9 cellular contexts compared by ENCODE assay signal in the genomic region with DNA sequence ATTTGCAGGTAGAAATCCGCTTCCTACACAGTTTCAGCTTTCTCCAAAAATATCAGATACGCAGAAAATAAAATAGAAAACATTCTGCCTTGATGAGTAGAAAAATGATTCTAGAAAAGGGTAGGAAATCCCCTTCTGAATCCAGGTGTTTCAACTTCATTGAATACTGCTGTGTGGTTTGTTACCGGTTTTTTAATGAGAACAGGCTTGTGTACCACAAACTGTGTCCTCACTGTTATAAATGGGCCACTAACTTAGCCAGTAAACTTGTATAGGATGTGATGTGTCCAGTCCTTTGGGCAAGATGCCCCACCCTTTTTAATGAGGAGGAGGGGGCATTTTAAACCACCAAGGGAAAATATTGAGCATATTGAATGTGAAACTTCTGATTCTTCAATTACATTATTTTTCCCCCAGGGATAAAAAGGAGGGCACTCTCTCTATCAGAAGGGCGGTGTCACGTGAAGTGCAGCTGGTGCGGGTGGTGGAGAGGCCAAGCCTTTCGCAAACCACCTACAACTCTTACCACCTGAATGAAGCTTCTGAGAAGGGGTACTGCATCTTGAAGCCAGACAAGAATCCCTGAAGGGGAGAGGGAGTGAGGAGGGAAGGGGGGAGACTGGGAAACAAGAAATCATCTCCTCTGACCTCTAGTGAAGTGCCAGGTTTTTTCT. TPM values are rescaled to one million over a fixed set of nuclear protein-coding genes. Genes with fewer than 3 reads are reported as not detected.
DNase-seq lines count a peak whose midpoint lies in the region; ATAC-seq and TF ChIP-seq lines count a peak whose summit lies in the region.
"Had no signal": no experiment of that assay in that cellular context is flagged by ENCODE, and none has a peak within 500 bp of the region (broad histone marks: within the 10 kb centered on the region; RNA-seq: fewer than 3 reads in every experiment).

No MANE protein-coding gene starts in this region.

- DNase-seq in DMS153 treated with DMSO at 0.1 percent for 48 hours (lab: John Stamatoyannopoulos, UW; ENCODE audit: unreplicated experiment) (peak; percentile 44), DMS153 (lab: John Stamatoyannopoulos, UW) (no peak), ascending aorta (ENCODE audit: low spot score in 2 of 2) (no peak), left lung (peak; percentile 31 to 46)
- DNase-seq in effector CD8-positive, alpha-beta T cell (lab: John Stamatoyannopoulos, UW): no peak

- H3K9me3 ChIP-seq in HUES48 (ENCODE audit: control insufficient read depth, insufficient read depth, low read length) (no peaks in the 10 kb centered on the region), ascending aorta (no peaks in the 10 kb centered on the region), left lung (no peaks in the 10 kb centered on the region), thymus (ENCODE audit: control insufficient read depth) (no peaks in the 10 kb centered on the region)

- peaks cover 22% of the 10 kb centered on the region for H3K27me3 ChIP-seq in HUES48 (ENCODE audit: control insufficient read depth, insufficient read depth, low read length)
- H3K27me3 ChIP-seq in ascending aorta: no peaks in the 10 kb centered on the region
- H3K27me3 ChIP-seq in left lung: peaks cover 3 to 68% of the 10 kb centered on the region in 2 donors
- H3K27me3 ChIP-seq in thymus (ENCODE audit: control insufficient read depth, insufficient read depth): peaks cover 13% of the 10 kb centered on the region

- WGBS in thymus: 40% methylated on average over 7 of the region's 7 CpGs

- TF ChIP-seq CTCF in ascending aorta (IDR thresholded peaks at IDR 0.05): no peak
- no peak for TF ChIP-seq CTCF in left lung (IDR thresholded peaks at IDR 0.05)

- H3K4me1 ChIP-seq in HUES48 (ENCODE audit: control insufficient read depth, insufficient read depth, low read length): peaks cover 41% of the 10 kb centered on the region
- no peaks in the 10 kb centered on the region for H3K4me1 ChIP-seq in ascending aorta
- peaks cover 0 to 14% of the 10 kb centered on the region in 2 donors for H3K4me1 ChIP-seq in left lung
- H3K4me1 ChIP-seq in thymus (ENCODE audit: control insufficient read depth, insufficient read depth, low read length): peaks cover 5% of the 10 kb centered on the region

- H3K27ac ChIP-seq in HUES48 (ENCODE audit: low read depth, low read length) (peak overlapping the region; percentile 73), ascending aorta (peak overlapping the region; percentile 48 to 58), left lung (no peak overlapping the region), thymus (ENCODE audit: low read depth) (no peak overlapping the region)

- H3K9ac ChIP-seq in HUES48 (ENCODE audit: low read depth, low read length): no peak overlapping the region; the same call in 1 of the 2 replicates

- H3K4me3 ChIP-seq in HUES48 (ENCODE audit: low read depth, low read length): peak overlapping the region; percentile 78
- H3K4me3 ChIP-seq in ascending aorta: peak overlapping the region; percentile 58 to 72
- H3K4me3 ChIP-seq in left lung: peak overlapping the region; percentile 32 to 46
- peak overlapping the region; percentile 49 for H3K4me3 ChIP-seq in thymus (ENCODE audit: low read length)

- H3K36me3 ChIP-seq in HUES48 (ENCODE audit: control insufficient read depth, insufficient read depth, low read length) (no peaks in the 10 kb centered on the region), ascending aorta (no peaks in the 10 kb centered on the region), left lung (no peaks in the 10 kb centered on the region), thymus (ENCODE audit: control insufficient read depth, insufficient read depth) (no peaks in the 10 kb centered on the region)

- intact Hi-C loops in ascending aorta (cut with DNase I) (loop anchor here (10.0 kb wide), 1 partner anchor 985 kb away; a partner anchor contains a TSS), left lung (cut with DNase I) (no loop called here)

- ATAC-seq in GM21528 (IDR thresholded peaks at IDR 0.05; ENCODE audit: low FRiP score, unreplicated experiment) (peak; percentile 51), left lung (no peak)

RNA-seq across cellular contexts. Expression of a gene that starts 4.5 kb away (rescaled TPM):
- total RNA-seq in ascending aorta (not detected), left lung (1 to 10 TPM in 1 of 2 donors, under 1 TPM in 1; 0.71 to 1.3 TPM)
- 0.57 TPM for polyA plus RNA-seq in thymus
- total RNA-seq: activated naive CD4-positive, alpha-beta T cell treated with anti-CD3 and anti-CD28 coated beads, Interleukin-2, amount 50 U/mL, for 72 hours had no signal

Comparison
In these comparisons a context has a peak if more than half of its experiments do, and no peak if none do; other contexts are left out.
1. DNase-seq: peak in DMS153 treated with DMSO at 0.1 percent for 48 hours (single experiment) and left lung (2 of 2); none in DMS153 (single experiment), ascending aorta (0 of 2) and effector CD8-positive, alpha-beta T cell (single experiment).
2. H3K27ac ChIP-seq: peak in HUES48 (single experiment) and ascending aorta (2 of 2); none in left lung (0 of 2) and thymus (single experiment).
3. Peak in every context shown above with its lines, with median percentiles within 50 percentile points of each other: H3K4me3 ChIP-seq.